In the genomic region with DNA sequence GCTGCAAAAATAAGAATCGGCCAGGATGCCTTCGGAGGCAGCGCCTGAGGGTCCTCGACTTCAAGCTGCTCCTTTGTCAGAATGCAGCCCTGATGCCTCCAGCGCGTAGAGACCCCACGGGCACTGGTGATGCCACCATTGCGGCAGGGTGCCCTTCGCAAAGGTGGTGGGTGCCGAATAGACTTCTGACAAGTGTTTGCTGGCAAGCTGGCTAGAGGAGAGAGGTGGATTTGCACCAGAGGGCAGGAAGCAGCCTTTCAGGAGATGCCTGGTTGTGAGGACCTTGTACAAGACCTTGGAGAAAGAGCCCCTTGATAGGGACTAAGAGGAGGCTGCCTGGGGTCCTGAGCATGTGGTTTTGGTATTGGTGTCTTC, we compare ENCODE assay signal across 9 cellular contexts.
DNase-seq lines count a peak whose midpoint lies in the region; ATAC-seq, FAIRE-seq and TF ChIP-seq lines count a peak whose summit lies in the region.
"Had no signal": no experiment of that assay in that cellular context is flagged by ENCODE, and none has a peak within 500 bp of the region (broad histone marks: within the 10 kb centered on the region; RNA-seq: fewer than 3 reads in every experiment).

No MANE protein-coding gene starts in this region.

- TF ChIP-seq CTCF in GM13977 (IDR thresholded peaks at IDR 0.05; ENCODE audit: extremely low read depth, insufficient read depth, missing control alignments) (no peak), coronary artery (IDR thresholded peaks at IDR 0.05) (no peak), pancreas (IDR thresholded peaks at IDR 0.05) (no peak)

- H3K27ac ChIP-seq in coronary artery (peak overlapping the region; percentile 91 to 97), pancreas (peak overlapping the region in 3 of 4 donors; percentile 33 to 81 (median 80))

- peaks cover 0 to 31% (median 0%) of the 10 kb centered on the region in 3 donors for H3K4me1 ChIP-seq in pancreas

- peak; percentile 1 for ATAC-seq in HG03439 (IDR thresholded peaks at IDR 0.05; ENCODE audit: unreplicated experiment)
- no peak for ATAC-seq in pancreas
- no peak for ATAC-seq in GM18867 (IDR thresholded peaks at IDR 0.05; ENCODE audit: unreplicated experiment)
- ATAC-seq: HCT116 had no signal

- 88 to 91% methylated on average over 10 of the region's 10 CpGs for WGBS in pancreas, 2 donors

- H3K9me3 ChIP-seq in pancreas, result no peaks in the 10 kb centered on the region

- DNase-seq in GM13977 (ENCODE audit: low spot score) (peak; percentile 62), coronary artery (ENCODE audit: low spot score) (no peak), pancreas (no peak), head of caudate nucleus (no peak), GM19240 (ENCODE audit: insufficient read length, low spot score) (no peak), NCI-H82 (lab: John Stamatoyannopoulos, UW) (no peak)

- in situ Hi-C loops in GM13977 (cut with MboI; ENCODE audit: low pct_unique_long_range_greater_than_20kb, low sequenced_read_pairs, unreplicated experiment), result no loop called here

- intact Hi-C loops in pancreas (cut with DNase I) (no loop called here), head of caudate nucleus (cut with DNase I) (loop anchor here (5.0 kb wide), 1 partner anchor 43 kb away; no protein-coding TSS in a partner anchor)

- FAIRE-seq in pancreas (lab: Jason Lieb, UNC), result no peak

- no peaks in the 10 kb centered on the region for H3K36me3 ChIP-seq in pancreas

- H3K27me3 ChIP-seq in pancreas, result no peaks in the 10 kb centered on the region

- H3K4me3 ChIP-seq in coronary artery (peak overlapping the region; percentile 81), pancreas (peak overlapping the region in 1 of 4 donors; percentile 42)
